In the genomic region with DNA sequence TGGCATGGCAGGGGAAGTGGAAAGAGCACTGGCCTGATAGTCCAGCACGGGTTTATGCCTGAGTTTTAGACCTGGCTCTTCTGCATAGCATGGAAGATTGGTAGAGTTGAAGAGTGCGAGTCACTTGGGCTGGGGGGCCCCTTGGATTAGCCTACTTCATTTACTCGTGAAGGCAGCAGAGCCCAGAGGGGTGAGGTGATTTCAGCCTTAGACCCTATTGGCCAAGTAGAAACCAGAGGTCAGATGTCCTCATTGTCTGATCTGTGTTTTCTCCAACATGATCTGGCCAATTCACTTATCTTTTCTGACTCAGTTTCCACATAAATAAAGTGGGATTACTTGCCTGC, we compare ENCODE assay signal across 9 cellular contexts. TPM values are rescaled to one million over a fixed set of nuclear protein-coding genes. Genes with fewer than 3 reads are reported as not detected.
DNase-seq lines count a peak whose midpoint lies in the region; ATAC-seq and TF ChIP-seq lines count a peak whose summit lies in the region.
"Had no signal": no experiment of that assay in that cellular context is flagged by ENCODE, and none has a peak within 500 bp of the region (broad histone marks: within the 10 kb centered on the region; RNA-seq: fewer than 3 reads in every experiment).

No MANE protein-coding gene starts in this region.

- H3K27ac ChIP-seq in mammary epithelial cell (ENCODE audit: insufficient read depth, low read depth, low read length) (peak overlapping the region; percentile 86), mesodermal cell (ENCODE audit: low read depth, low read length, severe bottlenecking) (peak overlapping the region; percentile 91), thyroid gland (peak overlapping the region; percentile 93 to 97 (median 94))

- CTCF ChIA-PET in mammary epithelial cell (lab: Charles Lee; ENCODE audit: low non-redundant PET) = no interaction called here

- no peak overlapping the region for H2AFZ ChIP-seq in mammary epithelial cell (ENCODE audit: low read depth, low read length)

- peak overlapping the region; percentile 81 for H3K4me2 ChIP-seq in mammary epithelial cell (ENCODE audit: insufficient read depth, low read depth, low read length)

- H3K9ac ChIP-seq in mammary epithelial cell (ENCODE audit: insufficient read depth, low read length) = peak overlapping the region; percentile 93

- peaks cover 27% of the 10 kb centered on the region for H3K27me3 Mint-ChIP-seq in activated T-cell treated with anti-CD3 and anti-CD28 coated beads, Interleukin-2, amount 50 U/mL, for 4 hours (ENCODE audit: low read depth)

- no peak for ATAC-seq in activated T-cell treated with anti-CD3 and anti-CD28 coated beads, Interleukin-2, amount 50 U/mL, for 4 hours
- ATAC-seq in GM18907 (IDR thresholded peaks at IDR 0.05; ENCODE audit: unreplicated experiment) = no peak

- H3K79me2 ChIP-seq in mammary epithelial cell (ENCODE audit: insufficient read depth, low read length) = peaks cover 73% of the 10 kb centered on the region

- no peaks in the 10 kb centered on the region for H3K36me3 Mint-ChIP-seq in activated T-cell treated with anti-CD3 and anti-CD28 coated beads, Interleukin-2, amount 50 U/mL, for 4 hours (ENCODE audit: insufficient read depth)

- H3K27me3 ChIP-seq in mammary epithelial cell (ENCODE audit: insufficient read depth, low read length) = no peaks in the 10 kb centered on the region
- H3K27me3 ChIP-seq in thyroid gland = no peaks in the 10 kb centered on the region

- BruUV-seq in mammary epithelial cell (replicated peaks; lab: Mats Ljungman, UMichigan) = no TSS peak

- H3K4me1 Mint-ChIP-seq in activated T-cell treated with anti-CD3 and anti-CD28 coated beads, Interleukin-2, amount 50 U/mL, for 4 hours (ENCODE audit: low read depth) = peaks cover 68% of the 10 kb centered on the region

- DNase-seq in activated T-cell treated with anti-CD3 and anti-CD28 coated beads, Interleukin-2, amount 50 U/mL, for 4 hours = no peak
- DNase-seq in activated T-cell treated with anti-CD3 and anti-CD28 coated beads, Interleukin-2, amount 50 U/mL, for 48 hours = no peak
- DNase-seq in mammary epithelial cell (no peak), thyroid gland (no peak), NCI-H2227 (lab: John Stamatoyannopoulos, UW; ENCODE audit: unreplicated experiment) (no peak), SW 1271 (lab: John Stamatoyannopoulos, UW) (no peak)
- DNase-seq: NCI-H345 had no signal

- peak overlapping the region; percentile 80 for H3K4me3 Mint-ChIP-seq in activated T-cell treated with anti-CD3 and anti-CD28 coated beads, Interleukin-2, amount 50 U/mL, for 4 hours

- 43% methylated on average over 3 of the region's 3 CpGs for WGBS in mammary epithelial cell (ENCODE audit: low coverage, missing lambda C conversion rate)
- WGBS in mesodermal cell (ENCODE audit: insufficient coverage in 2 of 2), 2 experiments = 19 to 20% methylated on average over 3 of the region's 3 CpGs
- 41 to 45% methylated on average over 3 of the region's 3 CpGs for WGBS in thyroid gland, 2 donors

- TF ChIP-seq POLR2A in thyroid gland (IDR thresholded peaks at IDR 0.05) = no peak

- intact Hi-C loops in mammary epithelial cell (cut with micrococcal nuclease) = loop anchor here (5.0 kb wide), 1 partner anchor 34 kb away; no protein-coding TSS in a partner anchor
- intact Hi-C loops in thyroid gland (cut with DNase I) = no loop called here

- peak overlapping the region; percentile 82 to 92 (median 91) for H3K4me3 ChIP-seq in mammary epithelial cell (replicated peaks in 1 of 3; ENCODE audit: insufficient read depth in 1 of 3, low read depth in 2 of 3, low read length in 3 of 3)
- peak overlapping the region; percentile 95 for H3K4me3 ChIP-seq in mesodermal cell (ENCODE audit: extremely low read depth, insufficient read depth, low read length, poor library complexity, severe bottlenecking)
- no peak overlapping the region for H3K4me3 ChIP-seq in thyroid gland (replicated peaks in 1 of 3)

- H3K36me3 ChIP-seq in mammary epithelial cell (ENCODE audit: insufficient read depth, low read length) (no peaks in the 10 kb centered on the region), mesodermal cell (ENCODE audit: control insufficient read depth, insufficient read depth, low read length) (peaks cover 14% of the 10 kb centered on the region), thyroid gland (no peaks in the 10 kb centered on the region)

- H3K9me3 ChIP-seq in mammary epithelial cell (replicated peaks; ENCODE audit: insufficient read depth, low read length) (no peaks in the 10 kb centered on the region), mesodermal cell (ENCODE audit: control insufficient read depth, low read length) (peaks cover 3% of the 10 kb centered on the region), thyroid gland (no peaks in the 10 kb centered on the region)

- dilution Hi-C loops in mammary epithelial cell (cut with HindIII; ENCODE audit: low sequenced_read_pairs) = no loop called here

- in situ Hi-C loops in mammary epithelial cell (cut with MboI; ENCODE audit: low sequenced_read_pairs in 2 of 2) = no loop called here

- no peaks in the 10 kb centered on the region for H3K9me3 Mint-ChIP-seq in activated T-cell treated with anti-CD3 and anti-CD28 coated beads, Interleukin-2, amount 50 U/mL, for 4 hours

- no peaks in the 10 kb centered on the region for H4K20me1 ChIP-seq in mammary epithelial cell (ENCODE audit: insufficient read depth, low read length)

- TF ChIP-seq CTCF in mammary epithelial cell (conservative IDR thresholded peaks at IDR 0.05 in 1 of 2, IDR thresholded peaks at IDR 0.05 in 1 of 2; ENCODE audit: extremely low read depth in 1 of 2, insufficient read depth in 1 of 2, low read depth in 1 of 2, low read length in 2 of 2) (no peak), thyroid gland (IDR thresholded peaks at IDR 0.05) (no peak)

- H3K4me1 ChIP-seq in mammary epithelial cell (ENCODE audit: insufficient read depth, low read length) = peaks cover 66% of the 10 kb centered on the region
- peaks cover 50% of the 10 kb centered on the region for H3K4me1 ChIP-seq in mesodermal cell (ENCODE audit: control insufficient read depth, insufficient read depth, low read length, poor library complexity, severe bottlenecking)
- H3K4me1 ChIP-seq in thyroid gland = peaks cover 51 to 69% of the 10 kb centered on the region in 2 donors

RNA-seq across cellular contexts. Expression of gene PLEKHG3, which starts 1.9 kb away (rescaled TPM):
- total RNA-seq in activated T-cell treated with anti-CD3 and anti-CD28 coated beads, Interleukin-2, amount 50 U/mL, for 4 hours = 1 to 10 TPM; 1.1 to 6.7 (median 3.7) TPM
- total RNA-seq in mammary epithelial cell (100 to 1,000 TPM in 1 of 2 donors, 10 to 100 TPM in 1; 47.8 to 137 TPM), thyroid gland (10 to 100 TPM; 41.0 to 83.0 (median 54.6) TPM)
- 68.7 TPM for polyA plus RNA-seq in mammary epithelial cell
- 80.7 TPM for polyA minus RNA-seq in mammary epithelial cell
- 46.7 TPM for polyA plus RNA-seq in mesodermal cell (2013, experiment 1 of 2)
- polyA plus RNA-seq in mesodermal cell (2013, experiment 2 of 2) = 42.4 TPM

Comparison
In these comparisons a context has a peak if more than half of its experiments do, and no peak if none do; other contexts are left out.
1. H3K4me3 ChIP-seq: peak in mammary epithelial cell (3 of 3) and mesodermal cell (single experiment); none in thyroid gland (0 of 3).
2. RNA of gene PLEKHG3, which starts 1.9 kb away (total RNA-seq): 47.8 to 137 TPM in mammary epithelial cell and 41.0 to 83.0 TPM in thyroid gland; 1.1 to 6.7 TPM in activated T-cell treated with anti-CD3 and anti-CD28 coated beads, Interleukin-2, amount 50 U/mL, for 4 hours; every median in the first group is over 4 times any median in the second.
3. Peak in every context shown above with its lines, with median percentiles within 50 percentile points of each other: H3K27ac ChIP-seq.